In genomic region chr17:42313389-42313772, GRCh38 we compare ENCODE assay signal across 16 cellular contexts. TPM values are rescaled to one million over a fixed set of nuclear protein-coding genes. Genes with fewer than 3 reads are reported as not detected.
DNase-seq lines count a peak whose midpoint lies in the region; ATAC-seq, FAIRE-seq and TF ChIP-seq lines count a peak whose summit lies in the region.
"Had no signal": no experiment of that assay in that cellular context is flagged by ENCODE, and none has a peak within 500 bp of the region (broad histone marks: within the 10 kb centered on the region; RNA-seq: fewer than 3 reads in every experiment).

No MANE protein-coding gene starts in this region.

- no peak for FAIRE-seq in D721Med (lab: Jason Lieb, UNC)

- H3K4me3 ChIP-seq in CD4-positive, CD25-positive, alpha-beta regulatory T cell (ENCODE audit: low read depth, low read length), result no peak overlapping the region
- no peak overlapping the region for H3K4me3 ChIP-seq in GM23338
- H3K4me3 ChIP-seq: GM23248, mucosa of descending colon had no signal

- no peaks in the 10 kb centered on the region for H3K27me3 Mint-ChIP-seq in CD4-positive, CD25-positive, alpha-beta regulatory T cell
- peaks cover 11% of the 10 kb centered on the region for H3K27me3 Mint-ChIP-seq in GM23338 (ENCODE audit: insufficient read depth, low read depth, poor library complexity)
- no peaks in the 10 kb centered on the region for H3K27me3 Mint-ChIP-seq in nephron (ENCODE audit: low read depth)

- no peak for DNase-seq in CD4-positive, CD25-positive, alpha-beta regulatory T cell
- DNase-seq in GM23338 (ENCODE audit: low spot score) (no peak), D721Med (ENCODE audit: insufficient read length, low spot score) (no peak), midbrain (lab: John Stamatoyannopoulos, UW) (no peak)
- DNase-seq in activated naive CD4-positive, alpha-beta T cell treated with anti-CD3 and anti-CD28 coated beads, Interleukin-2, amount 50 U/mL, for 72 hours (ENCODE audit: low spot score in 2 of 2), result no peak
- DNase-seq: cortex of kidney, foreskin fibroblast, GM23248, mucosa of descending colon, NCI-H1105, NCI-H345 had no signal

- no peak for ATAC-seq in CD4-positive, CD25-positive, alpha-beta regulatory T cell (ENCODE audit: low read depth in 2 of 2)
- ATAC-seq in GM23338 (no peak), HG03439 (IDR thresholded peaks at IDR 0.05; ENCODE audit: unreplicated experiment) (no peak)
- ATAC-seq in activated naive CD4-positive, alpha-beta T cell treated with anti-CD3 and anti-CD28 coated beads, Interleukin-2, amount 50 U/mL, for 72 hours, result no peak

- H3K9me2 ChIP-seq in GM23338 (ENCODE audit: insufficient read depth), result no peaks in the 10 kb centered on the region

- peak overlapping the region; percentile 46 to 87 (median 67) for H3K4me3 Mint-ChIP-seq in CD4-positive, CD25-positive, alpha-beta regulatory T cell
- H3K4me3 Mint-ChIP-seq in GM23338 (no peak overlapping the region), nephron (no peak overlapping the region)

- peaks cover 47% of the 10 kb centered on the region for H3K4me1 ChIP-seq in CD4-positive, CD25-positive, alpha-beta regulatory T cell (ENCODE audit: control insufficient read depth, insufficient read depth, low read length, poor library complexity, severe bottlenecking)
- H3K4me1 ChIP-seq in GM23338 (ENCODE audit: insufficient read depth), result peaks cover 23% of the 10 kb centered on the region

- no peaks in the 10 kb centered on the region for H3K79me2 ChIP-seq in GM23338 (replicated peaks; ENCODE audit: insufficient read depth)

- peaks cover 15 to 70% (median 26%) of the 10 kb centered on the region in 4 donors for H3K4me1 Mint-ChIP-seq in CD4-positive, CD25-positive, alpha-beta regulatory T cell
- H3K4me1 Mint-ChIP-seq in GM23338 (peaks cover 41% of the 10 kb centered on the region), nephron (peaks cover 40% of the 10 kb centered on the region)

- no peak overlapping the region for H3K27ac ChIP-seq in CD4-positive, CD25-positive, alpha-beta regulatory T cell (ENCODE audit: insufficient read depth, low read length, poor library complexity, severe bottlenecking)
- peak overlapping the region; percentile 74 for H3K27ac ChIP-seq in GM23338 (ENCODE audit: low read depth)
- H3K27ac ChIP-seq: GM23248 had no signal

- no peaks in the 10 kb centered on the region for H3K27me3 ChIP-seq in CD4-positive, CD25-positive, alpha-beta regulatory T cell (ENCODE audit: control insufficient read depth, insufficient read depth, low read length)
- no peaks in the 10 kb centered on the region for H3K27me3 ChIP-seq in GM23338 (ENCODE audit: insufficient read depth)
- H3K27me3 ChIP-seq: Peyer's patch had no signal

- no peak overlapping the region for H2AFZ ChIP-seq in GM23338
- H2AFZ ChIP-seq: GM23248 had no signal

- H3K36me3 Mint-ChIP-seq in CD4-positive, CD25-positive, alpha-beta regulatory T cell, result peaks cover 25% of the 10 kb centered on the region
- peaks cover 24% of the 10 kb centered on the region for H3K36me3 Mint-ChIP-seq in GM23338 (ENCODE audit: low read depth)
- peaks cover 22 to 53% of the 10 kb centered on the region in 2 donors for H3K36me3 Mint-ChIP-seq in activated naive CD4-positive, alpha-beta T cell treated with anti-CD3 and anti-CD28 coated beads, Interleukin-2, amount 50 U/mL, for 72 hours
- peaks cover 24% of the 10 kb centered on the region for H3K36me3 Mint-ChIP-seq in nephron (ENCODE audit: low read depth)

- TF ChIP-seq CTCF in GM23338 (conservative IDR thresholded peaks at IDR 0.05; ENCODE audit: low read depth in 2 of 2) (no peak), nephron (IDR thresholded peaks at IDR 0.05; ENCODE audit: unreplicated experiment in 3 of 3) (no peak), D721Med (IDR thresholded peaks at IDR 0.05; ENCODE audit: insufficient read depth, missing control alignments) (no peak)

- H3K9me3 Mint-ChIP-seq in CD4-positive, CD25-positive, alpha-beta regulatory T cell, result no peaks in the 10 kb centered on the region
- H3K9me3 Mint-ChIP-seq in GM23338 (no peaks in the 10 kb centered on the region; the same call in 2 of the 3 replicates), nephron (no peaks in the 10 kb centered on the region)
- H3K9me3 Mint-ChIP-seq in activated naive CD4-positive, alpha-beta T cell treated with anti-CD3 and anti-CD28 coated beads, Interleukin-2, amount 50 U/mL, for 72 hours, result no peaks in the 10 kb centered on the region
- H3K9me3 Mint-ChIP-seq: immature natural killer cell had no signal

- peaks cover 26% of the 10 kb centered on the region for H3F3A ChIP-seq in GM23338 (replicated peaks; ENCODE audit: low read depth)

- H3K36me3 ChIP-seq in CD4-positive, CD25-positive, alpha-beta regulatory T cell (ENCODE audit: control insufficient read depth, insufficient read depth, low read length), result peaks cover 50% of the 10 kb centered on the region
- peaks cover 17% of the 10 kb centered on the region for H3K36me3 ChIP-seq in GM23338 (ENCODE audit: insufficient read depth)

- no peaks in the 10 kb centered on the region; the same call in 1 of the 2 replicates for H4K20me1 ChIP-seq in GM23338 (replicated peaks; ENCODE audit: insufficient read depth)

- 0 out of 2 replicates have a peak overlapping the region, but pooled peaks have one; percentile 82 for H3K4me2 ChIP-seq in GM23338

- no peaks in the 10 kb centered on the region for H3K9me3 ChIP-seq in CD4-positive, CD25-positive, alpha-beta regulatory T cell (ENCODE audit: control insufficient read depth in 2 of 2, low read length in 2 of 2)
- H3K9me3 ChIP-seq: mucosa of descending colon, Peyer's patch, prostate gland had no signal

- H3K27ac Mint-ChIP-seq in CD4-positive, CD25-positive, alpha-beta regulatory T cell, result peak overlapping the region; percentile 58 to 88 (median 86)
- H3K27ac Mint-ChIP-seq in GM23338 (peak overlapping the region; percentile 40; the same call in 1 of the 2 replicates), nephron (peak overlapping the region; percentile 31 to 61 (median 57))
- H3K27ac Mint-ChIP-seq in activated naive CD4-positive, alpha-beta T cell treated with anti-CD3 and anti-CD28 coated beads, Interleukin-2, amount 50 U/mL, for 72 hours, result peak overlapping the region; percentile 47 to 95

TF ChIP-seq in GM23338, 12 proteins besides CTCF, POLR2A, EP300 and RAD21 (continues in another document):
- TF ChIP-seq NANOG (IDR thresholded peaks at IDR 0.05; ENCODE audit: borderline replicate concordance) (no peak), CREB1 (CRISPR knock-in tag; IDR thresholded peaks at IDR 0.05; ENCODE audit: low read depth) (no peak), ZNF331 (CRISPR knock-in tag; IDR thresholded peaks at IDR 0.05; ENCODE audit: low read depth) (no peak), ETS1 (IDR thresholded peaks at IDR 0.05) (no peak), JUNB (IDR thresholded peaks at IDR 0.05; ENCODE audit: unreplicated experiment) (no peak), ZNF114 (CRISPR knock-in tag; IDR thresholded peaks at IDR 0.05) (no peak), EZH2phosphoT487 (IDR thresholded peaks at IDR 0.05; ENCODE audit: unreplicated experiment) (no peak)
- TF ChIP-seq, protein P1, sequence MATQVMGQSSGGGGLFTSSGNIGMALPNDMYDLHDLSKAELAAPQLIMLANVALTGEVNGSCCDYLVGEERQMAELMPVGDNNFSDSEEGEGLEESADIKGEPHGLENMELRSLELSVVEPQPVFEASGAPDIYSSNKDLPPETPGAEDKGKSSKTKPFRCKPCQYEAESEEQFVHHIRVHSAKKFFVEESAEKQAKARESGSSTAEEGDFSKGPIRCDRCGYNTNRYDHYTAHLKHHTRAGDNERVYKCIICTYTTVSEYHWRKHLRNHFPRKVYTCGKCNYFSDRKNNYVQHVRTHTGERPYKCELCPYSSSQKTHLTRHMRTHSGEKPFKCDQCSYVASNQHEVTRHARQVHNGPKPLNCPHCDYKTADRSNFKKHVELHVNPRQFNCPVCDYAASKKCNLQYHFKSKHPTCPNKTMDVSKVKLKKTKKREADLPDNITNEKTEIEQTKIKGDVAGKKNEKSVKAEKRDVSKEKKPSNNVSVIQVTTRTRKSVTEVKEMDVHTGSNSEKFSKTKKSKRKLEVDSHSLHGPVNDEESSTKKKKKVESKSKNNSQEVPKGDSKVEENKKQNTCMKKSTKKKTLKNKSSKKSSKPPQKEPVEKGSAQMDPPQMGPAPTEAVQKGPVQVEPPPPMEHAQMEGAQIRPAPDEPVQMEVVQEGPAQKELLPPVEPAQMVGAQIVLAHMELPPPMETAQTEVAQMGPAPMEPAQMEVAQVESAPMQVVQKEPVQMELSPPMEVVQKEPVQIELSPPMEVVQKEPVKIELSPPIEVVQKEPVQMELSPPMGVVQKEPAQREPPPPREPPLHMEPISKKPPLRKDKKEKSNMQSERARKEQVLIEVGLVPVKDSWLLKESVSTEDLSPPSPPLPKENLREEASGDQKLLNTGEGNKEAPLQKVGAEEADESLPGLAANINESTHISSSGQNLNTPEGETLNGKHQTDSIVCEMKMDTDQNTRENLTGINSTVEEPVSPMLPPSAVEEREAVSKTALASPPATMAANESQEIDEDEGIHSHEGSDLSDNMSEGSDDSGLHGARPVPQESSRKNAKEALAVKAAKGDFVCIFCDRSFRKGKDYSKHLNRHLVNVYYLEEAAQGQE (IDR thresholded peaks at IDR 0.05; ENCODE audit: unreplicated experiment), result no peak

RNA-seq across cellular contexts. Expression of gene STAT5A, which starts 25.1 kb away (rescaled TPM):
- total RNA-seq in CD4-positive, CD25-positive, alpha-beta regulatory T cell, result 177 TPM
- 10 to 100 TPM; 71.1 to 90.9 (median 76.7) TPM for polyA plus RNA-seq in CD4-positive, CD25-positive, alpha-beta regulatory T cell
- total RNA-seq in GM23338 (2014; rRNA removed; shearing (Covaris generic)), result 14.6 and 18.1 TPM in 2 replicates
- polyA plus RNA-seq in GM23338 (2016; fragmentation: Nextera tagmentation; extraction: Ambion mirVana), result 2.3 and 2.4 TPM in 2 replicates
- total RNA-seq in activated naive CD4-positive, alpha-beta T cell treated with anti-CD3 and anti-CD28 coated beads, Interleukin-2, amount 50 U/mL, for 72 hours, result 100 to 1,000 TPM; 171 to 177 TPM

RNA-seq across cellular contexts. Expression of gene STAT5B, which starts 37.2 kb away (rescaled TPM):
- total RNA-seq in CD4-positive, CD25-positive, alpha-beta regulatory T cell, result 241 TPM
- 100 to 1,000 TPM; 109 to 117 (median 112) TPM for polyA plus RNA-seq in CD4-positive, CD25-positive, alpha-beta regulatory T cell
- 47.1 and 60.5 TPM in 2 replicates for total RNA-seq in GM23338 (2014; rRNA removed; shearing (Covaris generic))
- 13.9 and 14.3 TPM in 2 replicates for polyA plus RNA-seq in GM23338 (2016; fragmentation: Nextera tagmentation; extraction: Ambion mirVana)
- 100 to 1,000 TPM; 117 to 207 TPM for total RNA-seq in activated naive CD4-positive, alpha-beta T cell treated with anti-CD3 and anti-CD28 coated beads, Interleukin-2, amount 50 U/mL, for 72 hours

Comparison
In these comparisons a context has a peak if more than half of its experiments do, and no peak if none do; other contexts are left out.
1. H3K4me3 Mint-ChIP-seq: peak in CD4-positive, CD25-positive, alpha-beta regulatory T cell (4 of 4); none in GM23338 (single experiment) and nephron (0 of 3).
2. Peak in every context shown above with its lines, with median percentiles within 50 percentile points of each other: H3K27ac Mint-ChIP-seq.